ENCODE assay signal across 8 cellular contexts in genomic region chr2:121285077-121285449, GRCh38. TPM values are rescaled to one million over a fixed set of nuclear protein-coding genes. Genes with fewer than 3 reads are reported as not detected.
DNase-seq lines count a peak whose midpoint lies in the region; ATAC-seq, FAIRE-seq and TF ChIP-seq lines count a peak whose summit lies in the region.

A gene with protein sequence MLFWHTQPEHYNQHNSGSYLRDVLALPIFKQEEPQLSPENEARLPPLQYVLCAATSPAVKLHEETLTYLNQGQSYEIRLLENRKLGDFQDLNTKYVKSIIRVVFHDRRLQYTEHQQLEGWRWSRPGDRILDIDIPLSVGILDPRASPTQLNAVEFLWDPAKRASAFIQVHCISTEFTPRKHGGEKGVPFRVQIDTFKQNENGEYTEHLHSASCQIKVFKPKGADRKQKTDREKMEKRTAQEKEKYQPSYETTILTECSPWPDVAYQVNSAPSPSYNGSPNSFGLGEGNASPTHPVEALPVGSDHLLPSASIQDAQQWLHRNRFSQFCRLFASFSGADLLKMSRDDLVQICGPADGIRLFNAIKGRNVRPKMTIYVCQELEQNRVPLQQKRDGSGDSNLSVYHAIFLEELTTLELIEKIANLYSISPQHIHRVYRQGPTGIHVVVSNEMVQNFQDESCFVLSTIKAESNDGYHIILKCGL (minus strand): TSS chr2:121285202. CDS start chr2:121285109, 93 bp downstream.

- H3K27me3 ChIP-seq in prostate gland (replicated peaks; ENCODE audit: insufficient read depth) = no peaks in the 10 kb centered on the region

- FAIRE-seq in GM12892 (lab: Jason Lieb, UNC) = no peak

- H3K36me3 ChIP-seq in prostate gland = no peaks in the 10 kb centered on the region

- H3K27ac ChIP-seq in VCaP = peak within 1 kb of the TSS; percentile 82
- H3K27ac ChIP-seq in prostate gland = peak within 1 kb of the TSS; percentile 76 to 81

- H3K36me3 Mint-ChIP-seq in glutamatergic neuron (ENCODE audit: unreplicated experiment) = no peaks in the 10 kb centered on the region

- no peak; the same call in 1 of the 2 replicates for TF ChIP-seq CTCF in VCaP (conservative IDR thresholded peaks at IDR 0.05)
- no peak for TF ChIP-seq CTCF in glutamatergic neuron (IDR thresholded peaks at IDR 0.05; ENCODE audit: partially characterized antibody, unreplicated experiment)
- peak in 1 of 4 experiments; percentile 14 for TF ChIP-seq CTCF in prostate gland (IDR thresholded peaks at IDR 0.05)

- H3K9me3 ChIP-seq in prostate gland = no peaks in the 10 kb centered on the region

- ATAC-seq in HG03521 (IDR thresholded peaks at IDR 0.05; ENCODE audit: unreplicated experiment) (peak; percentile 55), GM18907 (IDR thresholded peaks at IDR 0.05; ENCODE audit: unreplicated experiment) (no peak)

- intact Hi-C loops in prostate gland (cut with DNase I) = no loop called here

- peaks cover 12% of the 10 kb centered on the region for H3K4me1 Mint-ChIP-seq in glutamatergic neuron (ENCODE audit: low read depth, unreplicated experiment)

- DNase-seq in GM12892 (ENCODE audit: insufficient read length) (peak; percentile 49), glutamatergic neuron (peak; percentile 43), prostate gland (ENCODE audit: low spot score) (peak; percentile 62), GF-D8 (lab: John Stamatoyannopoulos, UW) (no peak), NCI-H187 treated with DMSO at 0.1 percent for 48 hours (lab: John Stamatoyannopoulos, UW) (no peak)

- peaks cover 1% of the 10 kb centered on the region for H3K9me3 Mint-ChIP-seq in glutamatergic neuron (ENCODE audit: unreplicated experiment)

- TF ChIP-seq POLR2A in GM12892 (IDR thresholded peaks at IDR 0.05; ENCODE audit: low read depth, low read length) (no peak), prostate gland (IDR thresholded peaks at IDR 0.05) (peak; percentile 91)

- no peak within 1 kb of the TSS for H3K27ac Mint-ChIP-seq in glutamatergic neuron (ENCODE audit: unreplicated experiment)

- peak within 1 kb of the TSS; percentile 88 for H3K4me3 Mint-ChIP-seq in glutamatergic neuron (ENCODE audit: unreplicated experiment)

- H3K4me1 ChIP-seq in prostate gland (replicated peaks) = no peaks in the 10 kb centered on the region

- H3K27me3 Mint-ChIP-seq in glutamatergic neuron (ENCODE audit: unreplicated experiment) = peaks cover 10% of the 10 kb centered on the region

- WGBS in prostate gland = 0% methylated on average over 1 of the region's 51 CpGs

- H3K4me3 ChIP-seq in prostate gland = peak within 1 kb of the TSS; percentile 57 to 61

RNA-seq across cellular contexts. Expression of the gene that starts here (rescaled TPM):
- 1.8 TPM for polyA plus RNA-seq in GM12892 (2012; ENCODE audit: missing spikeins)
- total RNA-seq in glutamatergic neuron (ENCODE audit: unreplicated experiment) (0.07 TPM), prostate gland (10 to 100 TPM; 11.5 to 25.7 TPM)

Comparison
In these comparisons a context has a peak if more than half of its experiments do, and no peak if none do; other contexts are left out.
1. RNA of the gene that starts here (total RNA-seq): 11.5 to 25.7 TPM in prostate gland; 0.07 TPM in glutamatergic neuron (single experiment); every median in the first group is over 10 times any median in the second.
2. Peak in DNase-seq in glutamatergic neuron; RNA of the gene not detected or under 1 TPM.
3. DNase-seq: peak in GM12892 (single experiment) and prostate gland (single experiment); none in GF-D8 (single experiment) and NCI-H187 treated with DMSO at 0.1 percent for 48 hours (single experiment).